ENCODE assay signal across 1 cellular context in the genomic region with DNA sequence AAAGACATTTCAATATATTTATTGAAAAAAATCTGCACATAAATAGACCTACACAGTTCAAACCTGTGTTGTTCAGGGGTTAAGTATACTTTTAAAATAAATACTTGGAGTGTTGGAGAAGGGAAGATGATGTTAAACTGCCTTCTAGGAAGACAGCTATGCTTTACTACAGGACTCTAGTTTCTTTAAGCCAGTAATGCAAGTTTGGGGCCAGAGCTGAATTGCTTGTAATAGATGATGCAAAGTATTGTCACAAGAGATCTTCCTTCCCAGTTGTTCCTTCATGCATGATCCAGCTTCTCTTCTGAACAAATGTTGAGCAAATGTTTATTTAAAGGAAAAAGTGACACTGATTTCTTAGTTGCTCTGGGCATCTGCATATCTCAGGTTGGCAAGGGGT.
"Had no signal": no experiment of that assay in that cellular context is flagged by ENCODE, and none has a peak within 500 bp of the region (broad histone marks: within the 10 kb centered on the region; RNA-seq: fewer than 3 reads in every experiment).

No MANE protein-coding gene starts in this region.

- H3K9me3 ChIP-seq: MG63 had no signal

- H3K36me3 ChIP-seq: MG63 had no signal

- H3K4me3 ChIP-seq: MG63 had no signal
